ENCODE assay signal across 8 cellular contexts in the genomic region with DNA sequence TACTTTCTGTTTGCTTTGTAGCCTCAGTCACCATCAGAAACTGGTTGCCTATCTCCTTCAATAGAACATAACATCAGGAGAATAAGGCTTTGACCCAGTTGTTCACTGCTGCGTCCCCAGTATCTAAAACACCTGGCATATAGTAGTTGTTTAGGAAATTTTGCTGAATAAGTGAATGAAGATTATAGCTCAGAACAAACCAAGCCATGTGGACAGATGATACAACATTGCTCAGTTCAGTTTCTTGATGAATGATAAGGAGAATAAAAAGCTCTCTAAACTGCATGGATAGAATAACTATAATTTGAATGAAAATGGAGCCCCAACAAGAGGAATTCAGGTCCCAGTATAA. TPM values are rescaled to one million over a fixed set of nuclear protein-coding genes. Genes with fewer than 3 reads are reported as not detected.
DNase-seq lines count a peak whose midpoint lies in the region; TF ChIP-seq lines count a peak whose summit lies in the region.

No MANE protein-coding gene starts in this region.

- H3K36me3 ChIP-seq in KMS-11 (ENCODE audit: insufficient read depth) (no peaks in the 10 kb centered on the region), osteoblast (ENCODE audit: insufficient read depth, low read length) (no peaks in the 10 kb centered on the region), neural progenitor cell (no peaks in the 10 kb centered on the region), trophoblast cell (ENCODE audit: control insufficient read depth in 1 of 2, insufficient read depth in 2 of 2, low read length in 2 of 2) (no peaks in the 10 kb centered on the region)

- H3K27ac ChIP-seq in KMS-11, result no peak overlapping the region
- H3K27ac ChIP-seq in coronary artery, result peak overlapping the region; percentile 65 to 83
- peak overlapping the region; percentile 86 for H3K27ac ChIP-seq in osteoblast (ENCODE audit: low read depth, low read length)
- H3K27ac ChIP-seq in neural progenitor cell, result no peak overlapping the region
- no peak overlapping the region for H3K27ac ChIP-seq in trophoblast cell (ENCODE audit: low read depth, low read length)

- DNase-seq in AG09309 (ENCODE audit: low read depth) (no peak), coronary artery (ENCODE audit: low spot score) (no peak), osteoblast (ENCODE audit: insufficient read length, low spot score, missing footprints) (peak; percentile 80), neural progenitor cell (ENCODE audit: low spot score) (no peak), iPS-NIHi7 (ENCODE audit: extremely low spot score) (no peak), NCI-H2029 (lab: John Stamatoyannopoulos, UW) (no peak), trophoblast cell (no peak)

- no peaks in the 10 kb centered on the region for H4K20me1 ChIP-seq in KMS-11 (ENCODE audit: insufficient read depth)
- no peaks in the 10 kb centered on the region for H4K20me1 ChIP-seq in osteoblast (ENCODE audit: insufficient read depth, low read length)
- H4K20me1 ChIP-seq in neural progenitor cell (ENCODE audit: low read depth), result no peaks in the 10 kb centered on the region

- H3K79me2 ChIP-seq in KMS-11 (ENCODE audit: insufficient read depth, low read depth), result no peaks in the 10 kb centered on the region
- no peaks in the 10 kb centered on the region for H3K79me2 ChIP-seq in osteoblast (ENCODE audit: insufficient read depth, low read length)
- H3K79me2 ChIP-seq in neural progenitor cell (ENCODE audit: low read depth), result no peaks in the 10 kb centered on the region
- H3K79me2 ChIP-seq in trophoblast cell (ENCODE audit: control insufficient read depth, insufficient read depth, low read length, poor library complexity), result no peaks in the 10 kb centered on the region

- H2BK12ac ChIP-seq in trophoblast cell (ENCODE audit: low read length), result no peak overlapping the region

- H3K4me1 Mint-ChIP-seq in neural progenitor cell, result peaks cover 13% of the 10 kb centered on the region

- no peaks in the 10 kb centered on the region for H3K27me3 ChIP-seq in KMS-11 (ENCODE audit: insufficient read depth, low read depth)
- no peaks in the 10 kb centered on the region for H3K27me3 ChIP-seq in osteoblast (ENCODE audit: insufficient read depth, low read length)
- no peaks in the 10 kb centered on the region for H3K27me3 ChIP-seq in neural progenitor cell
- H3K27me3 ChIP-seq in trophoblast cell (ENCODE audit: insufficient read depth, low read length), result no peaks in the 10 kb centered on the region

- TF ChIP-seq CTCF in AG09309 (IDR thresholded peaks at IDR 0.05; ENCODE audit: control insufficient read depth, insufficient read depth, low read depth, low read length, missing control alignments), result no peak
- no peak for TF ChIP-seq CTCF in KMS-11 (conservative IDR thresholded peaks at IDR 0.05; ENCODE audit: low read depth, low read length)
- no peak for TF ChIP-seq CTCF in coronary artery (IDR thresholded peaks at IDR 0.05)
- TF ChIP-seq CTCF in osteoblast (IDR thresholded peaks at IDR 0.05; ENCODE audit: extremely low read depth, low read depth, low read length), result no peak
- TF ChIP-seq CTCF in neural progenitor cell (IDR thresholded peaks at IDR 0.05), result no peak

- H3K9me3 Mint-ChIP-seq in neural progenitor cell, result no peaks in the 10 kb centered on the region

- H3K14ac ChIP-seq in trophoblast cell (ENCODE audit: low read length), result no peak overlapping the region

- no peak overlapping the region for H3K4ac ChIP-seq in trophoblast cell (ENCODE audit: low read depth, low read length)

- peaks cover 3% of the 10 kb centered on the region for H3K27me3 Mint-ChIP-seq in neural progenitor cell (ENCODE audit: insufficient read depth, low read depth)

- H3K4me2 ChIP-seq in KMS-11 (peak overlapping the region; percentile 27), osteoblast (ENCODE audit: insufficient read depth, low read length) (peak overlapping the region; percentile 88), neural progenitor cell (no peak overlapping the region), trophoblast cell (ENCODE audit: low read length) (no peak overlapping the region)

- H2AK5ac ChIP-seq in trophoblast cell (ENCODE audit: low read length), result no peak overlapping the region

- H3K4me1 ChIP-seq in KMS-11 (ENCODE audit: low read depth, poor library complexity, severe bottlenecking), result peaks cover 15% of the 10 kb centered on the region
- peaks cover 15% of the 10 kb centered on the region for H3K4me1 ChIP-seq in osteoblast (ENCODE audit: insufficient read depth, low read length)
- no peaks in the 10 kb centered on the region for H3K4me1 ChIP-seq in neural progenitor cell
- H3K4me1 ChIP-seq in trophoblast cell (ENCODE audit: control insufficient read depth in 1 of 2, insufficient read depth in 2 of 2, low read length in 2 of 2), result peaks cover 6 to 10% of the 10 kb centered on the region in 2 experiments

- no peak overlapping the region for H4K12ac ChIP-seq in trophoblast cell (ENCODE audit: low read depth, low read length)

- H4K8ac ChIP-seq in trophoblast cell (ENCODE audit: low read depth, low read length), result no peak overlapping the region

- no peak overlapping the region for H3K18ac ChIP-seq in trophoblast cell (ENCODE audit: low read length)

- peaks cover 4% of the 10 kb centered on the region for H3K79me1 ChIP-seq in trophoblast cell (ENCODE audit: low read length)

- H3K4me3 Mint-ChIP-seq in neural progenitor cell, result no peak overlapping the region

- H2BK5ac ChIP-seq in trophoblast cell (ENCODE audit: low read depth, low read length, poor library complexity), result no peak overlapping the region

- no peaks in the 10 kb centered on the region for H3K9me3 ChIP-seq in osteoblast (ENCODE audit: low read depth, low read length)
- no peaks in the 10 kb centered on the region for H3K9me3 ChIP-seq in neural progenitor cell (ENCODE audit: low read depth)
- no peaks in the 10 kb centered on the region for H3K9me3 ChIP-seq in trophoblast cell (ENCODE audit: insufficient read depth, low read depth, low read length)

- H3K4me3 ChIP-seq in AG09309 (ENCODE audit: control insufficient read depth, low read depth, low read length) (peak overlapping the region; percentile 28; the same call in 1 of the 2 replicates), KMS-11 (IDR thresholded peaks at IDR 0.05; ENCODE audit: insufficient read depth, low read depth, low read length) (no peak overlapping the region), coronary artery (peak overlapping the region; percentile 50), osteoblast (ENCODE audit: insufficient read depth, low read length) (peak overlapping the region; percentile 61), neural progenitor cell (no peak overlapping the region), trophoblast cell (ENCODE audit: low read depth, low read length) (no peak overlapping the region)

- no peak overlapping the region for H2BK120ac ChIP-seq in trophoblast cell (ENCODE audit: insufficient read depth, low read length, poor library complexity)

- H3K23ac ChIP-seq in trophoblast cell (ENCODE audit: low read length), result no peak overlapping the region

- no peak overlapping the region for H4K91ac ChIP-seq in trophoblast cell (ENCODE audit: low read depth, low read length)

- peaks cover 24% of the 10 kb centered on the region for H3F3A ChIP-seq in neural progenitor cell (ENCODE audit: low read depth)

- WGBS in trophoblast cell (ENCODE audit: extremely low coverage, insufficient coverage, insufficient read length), result no CpG with 5 or more reads among the region's 1 CpG

- peak overlapping the region; percentile 35; the same call in 1 of the 2 replicates for H2AFZ ChIP-seq in KMS-11 (ENCODE audit: low read depth)
- peak overlapping the region; percentile 89 for H2AFZ ChIP-seq in osteoblast (ENCODE audit: low read length)
- H2AFZ ChIP-seq in neural progenitor cell (replicated peaks), result no peak overlapping the region
- H2AFZ ChIP-seq in trophoblast cell (ENCODE audit: insufficient read depth, low read length, poor library complexity), result no peak overlapping the region

- H3K9ac ChIP-seq in KMS-11 (no peak overlapping the region), neural progenitor cell (no peak overlapping the region), trophoblast cell (ENCODE audit: low read length) (no peak overlapping the region)

- no peaks in the 10 kb centered on the region for H3K36me3 Mint-ChIP-seq in neural progenitor cell

- no peak overlapping the region for H3K27ac Mint-ChIP-seq in neural progenitor cell

RNA-seq across cellular contexts. Expression of gene SERPINB1, which starts 5.2 kb away (rescaled TPM):
- total RNA-seq in osteoblast (32.6 and 53.0 TPM in 2 replicates), neural progenitor cell (ENCODE audit: low replicate concordance) (9.4 and 14.5 TPM in 2 replicates)
- polyA plus RNA-seq in trophoblast cell (2013), result 17.0 and 17.4 TPM in 2 replicates

RNA-seq across cellular contexts. Expression of gene SERPINB9, which starts 56.3 kb away (rescaled TPM):
- total RNA-seq in osteoblast, result 4.4 and 6.2 TPM in 2 replicates
- total RNA-seq in neural progenitor cell (ENCODE audit: low replicate concordance), result 0.59 and 0.94 TPM in 2 replicates
- 414 and 460 TPM in 2 replicates for polyA plus RNA-seq in trophoblast cell (2013)

Comparison
In these comparisons a context has a peak if more than half of its experiments do, and no peak if none do; other contexts are left out.
1. H3K4me3 ChIP-seq: peak in AG09309 (single experiment), coronary artery (single experiment) and osteoblast (single experiment); none in KMS-11 (single experiment), neural progenitor cell (single experiment) and trophoblast cell (single experiment).
2. H2AFZ ChIP-seq: peak in KMS-11 (single experiment) and osteoblast (single experiment); none in neural progenitor cell (single experiment) and trophoblast cell (single experiment).
3. H3K27ac ChIP-seq: peak in coronary artery (2 of 2) and osteoblast (single experiment); none in KMS-11 (single experiment), neural progenitor cell (single experiment) and trophoblast cell (single experiment).
4. H3K4me2 ChIP-seq: peak in KMS-11 (single experiment) and osteoblast (single experiment); none in neural progenitor cell (single experiment) and trophoblast cell (single experiment).